ENCODE assay signal across 31 cellular contexts in genomic region chr10:77299257-77299656, GRCh38.
"Had no signal": no experiment of that assay in that cellular context is flagged by ENCODE, and none has a peak within 500 bp of the region (broad histone marks: within the 10 kb centered on the region; RNA-seq: fewer than 3 reads in every experiment).

No MANE protein-coding gene starts in this region.

- H3K9me3 ChIP-seq: body of pancreas, colonic mucosa, esophagus squamous epithelium, gastroesophageal sphincter had no signal

- H3K36me3 ChIP-seq: colonic mucosa, esophagus squamous epithelium, gastroesophageal sphincter, WERI-Rb-1 had no signal

- H3K4me3 ChIP-seq: body of pancreas, colonic mucosa, esophagus squamous epithelium, gastroesophageal sphincter had no signal

- H3K4me1 ChIP-seq: colonic mucosa had no signal

- H3K27ac ChIP-seq: body of pancreas, colonic mucosa, epithelial cell of prostate, esophagus squamous epithelium, WERI-Rb-1 had no signal

- ATAC-seq: activated CD4-positive, CD25-positive, alpha-beta regulatory T cell treated with anti-CD3 and anti-CD28 coated beads, Interleukin-2, amount 50 U/mL, for 24 hours; activated CD8-positive, alpha-beta T cell treated with anti-CD3 and anti-CD28 coated beads for 36 hours; activated T-cell treated with anti-CD3 and anti-CD28 coated beads, Interleukin-2, amount 50 U/mL, for 4 hours; activated T-helper 17 cell treated with anti-CD3 and anti-CD28 coated beads, Interleukin-2, amount 50 U/mL, for 72 hours; body of pancreas; gastroesophageal sphincter; T-helper 17 cell had no signal

- H3K27me3 Mint-ChIP-seq: activated CD8-positive, alpha-beta T cell treated with anti-CD3 and anti-CD28 coated beads for 36 hours; activated naive CD8-positive, alpha-beta T cell; T-helper 17 cell had no signal

- H3K4me3 Mint-ChIP-seq: activated B cell treated with CpG ODN at 0.5 μM for 24 hours; activated CD8-positive, alpha-beta T cell treated with anti-CD3 and anti-CD28 coated beads for 36 hours; activated naive CD8-positive, alpha-beta T cell; activated T-cell treated with anti-CD3 and anti-CD28 coated beads, Interleukin-2, amount 50 U/mL, for 4 hours; activated T-helper 17 cell treated with anti-CD3 and anti-CD28 coated beads, Interleukin-2, amount 50 U/mL, for 72 hours; T-helper 17 cell; T-helper 2 cell treated with Interferon-gamma antibody and Interleukin-4, amounts not matched to agents 5 μg/mL and 100 μg/mL, for 36 hours had no signal

- DNase-seq: activated B cell treated with CpG ODN at 0.5 μM for 24 hours; activated CD4-positive, alpha-beta T cell treated with anti-CD3 and anti-CD28 coated beads for 48 hours; activated CD4-positive, alpha-beta T cell treated with anti-CD3 and anti-CD28 coated beads, Interleukin-2, amount 50 U/mL, for 1 hour; activated CD4-positive, alpha-beta T cell treated with anti-CD3 and anti-CD28 coated beads, Interleukin-2, amount 50 U/mL, for 48 hours; activated CD8-positive, alpha-beta memory T cell treated with anti-CD3 and anti-CD28 coated beads for 24 hours; activated CD8-positive, alpha-beta T cell treated with anti-CD3 and anti-CD28 coated beads for 36 hours; activated effector memory CD4-positive, alpha-beta T cell treated with Interleukin-2 at 50 U/mL for 16 hours; activated gamma-delta T cell treated with Interleukin-2 at 50 U/mL for 16 hours; activated naive CD4-positive, alpha-beta T cell treated with anti-CD3 and anti-CD28 coated beads, Interleukin-2, amount 50 U/mL, for 16 hours; activated naive CD4-positive, alpha-beta T cell treated with Interleukin-2 at 50 U/mL for 16 hours; activated T-cell treated with anti-CD3 and anti-CD28 coated beads, Interleukin-2, amount 50 U/mL, for 4 hours; amniotic stem cell; anterior cingulate cortex; body of pancreas; central memory CD4-positive, alpha-beta T cell; cerebellar nuclear complex; colonic mucosa; effector CD8-positive, alpha-beta T cell; esophagus squamous epithelium; foreskin melanocyte; head of caudate nucleus; T-helper 1 cell; T-helper 17 cell; T1000 had no signal

- H3K4me1 Mint-ChIP-seq: activated B cell treated with CpG ODN at 0.5 μM for 24 hours; activated T-helper 17 cell treated with anti-CD3 and anti-CD28 coated beads, Interleukin-2, amount 50 U/mL, for 72 hours; T-helper 17 cell had no signal

- H3K27ac Mint-ChIP-seq: activated B cell treated with CpG ODN at 0.5 μM for 24 hours; activated CD8-positive, alpha-beta T cell treated with anti-CD3 and anti-CD28 coated beads for 36 hours; activated naive CD8-positive, alpha-beta T cell; activated T-helper 17 cell treated with anti-CD3 and anti-CD28 coated beads, Interleukin-2, amount 50 U/mL, for 72 hours; T-helper 17 cell; T-helper 2 cell treated with Interferon-gamma antibody and Interleukin-4, amounts not matched to agents 5 μg/mL and 100 μg/mL, for 36 hours had no signal

- H3K9me3 Mint-ChIP-seq: activated T-cell treated with anti-CD3 and anti-CD28 coated beads, Interleukin-2, amount 50 U/mL, for 4 hours had no signal
